In genomic region chr12:55852740-55853139, GRCh38 we compare ENCODE assay signal across 11 cellular contexts.
"Had no signal": no experiment of that assay in that cellular context is flagged by ENCODE, and none has a peak within 500 bp of the region (broad histone marks: within the 10 kb centered on the region; RNA-seq: fewer than 3 reads in every experiment).

No MANE protein-coding gene starts in this region.

- H2AFZ ChIP-seq: GM23248, GM23338 had no signal

- H3K36me3 ChIP-seq: HAP-1 had no signal

- DNase-seq: GM23248, GOT3, H7, H9, HCEC 1CT, HFFc6 had no signal

- H3K9ac ChIP-seq: GM23248 had no signal

- FAIRE-seq: H1, H54 had no signal

- ATAC-seq: GM23338, HCT116 had no signal

- H3K27ac ChIP-seq: GM23248 had no signal

- H3K9me3 ChIP-seq: HAP-1 had no signal

- H3K4me2 ChIP-seq: GM23338 had no signal

- H3K4me1 ChIP-seq: HAP-1 had no signal

- H3K4me3 ChIP-seq: GM23248, GM23338, HAP-1 had no signal
